In the genomic region with DNA sequence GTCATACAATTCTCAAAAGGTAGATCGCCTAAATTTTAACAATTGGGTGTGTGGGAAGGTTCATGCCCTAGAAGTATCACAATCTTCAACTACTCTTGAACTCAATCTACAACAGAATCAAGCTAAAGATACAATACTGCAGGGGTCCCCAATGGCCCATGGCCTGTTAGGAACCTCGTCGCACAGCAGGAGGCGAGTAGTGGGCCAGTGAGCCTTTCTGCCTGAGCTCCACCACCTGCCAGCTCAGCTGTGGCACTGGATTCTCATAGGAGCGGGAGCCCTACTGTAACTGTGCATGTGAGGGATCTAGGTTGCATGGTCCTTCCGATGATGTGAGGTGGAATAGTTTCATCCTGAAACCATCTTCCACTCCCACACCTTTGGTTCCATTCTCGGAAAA, we compare ENCODE assay signal across 18 cellular contexts.
DNase-seq lines count a peak whose midpoint lies in the region; ATAC-seq, FAIRE-seq and TF ChIP-seq lines count a peak whose summit lies in the region.
"Had no signal": no experiment of that assay in that cellular context is flagged by ENCODE, and none has a peak within 500 bp of the region (broad histone marks: within the 10 kb centered on the region; RNA-seq: fewer than 3 reads in every experiment).

No MANE protein-coding gene starts in this region.

- no peak; a peak in 1 of 3 replicates for TF ChIP-seq EP300 in H1 (IDR thresholded peaks at IDR 0.05; ENCODE audit: borderline replicate concordance in 1 of 2, low read depth in 2 of 2, low read length in 2 of 2)

- intact Hi-C loops in OCI-LY7 (cut with micrococcal nuclease; ENCODE audit: unreplicated experiment) = no loop called here

- no peak overlapping the region for H2BK20ac ChIP-seq in H1 (ENCODE audit: low read length)

- H3K27ac ChIP-seq in GM23338 (ENCODE audit: low read depth) (no peak overlapping the region), H1 (ENCODE audit: low read depth, low read length) (no peak overlapping the region), iPS DF 6.9 (ENCODE audit: low read length) (no peak overlapping the region), SJCRH30 (no peak overlapping the region), OCI-LY7 (ENCODE audit: low read depth, low read length, poor library complexity, severe bottlenecking) (no peak overlapping the region)
- H3K27ac ChIP-seq: BLaER1 had no signal

- ATAC-seq in GM23338 (peak; percentile 95), GM18907 (IDR thresholded peaks at IDR 0.05; ENCODE audit: unreplicated experiment) (no peak)

- no peak overlapping the region for H3K4me3 ChIP-seq in GM23338
- no peak overlapping the region for H3K4me3 ChIP-seq in H1 (ENCODE audit: extremely low read depth in 1 of 4, insufficient read depth in 2 of 4, low read depth in 3 of 4, low read length in 4 of 4)
- H3K4me3 ChIP-seq in iPS DF 6.9 (ENCODE audit: low read length) = no peak overlapping the region
- H3K4me3 ChIP-seq in SJCRH30 = no peak overlapping the region
- no peak overlapping the region for H3K4me3 ChIP-seq in OCI-LY7 (ENCODE audit: low read depth, low read length, poor library complexity, severe bottlenecking)
- H3K4me3 ChIP-seq: BLaER1, HAP-1 had no signal

- no peak overlapping the region for H2BK15ac ChIP-seq in H1 (ENCODE audit: low read length)

- no peak overlapping the region for H3K4ac ChIP-seq in H1 (replicated peaks; ENCODE audit: insufficient read length, low read depth, low read length)

- H2AK5ac ChIP-seq in H1 (ENCODE audit: low read depth, low read length) = no peak overlapping the region

- H3K4me1 ChIP-seq in GM23338 (ENCODE audit: insufficient read depth) (no peaks in the 10 kb centered on the region), H1 (replicated peaks in 1 of 4; ENCODE audit: control insufficient read depth in 3 of 4, insufficient read depth in 4 of 4, low read length in 3 of 4) (no peaks in the 10 kb centered on the region), iPS DF 6.9 (ENCODE audit: control insufficient read depth, insufficient read depth, low read length) (no peaks in the 10 kb centered on the region), SJCRH30 (no peaks in the 10 kb centered on the region), OCI-LY7 (ENCODE audit: insufficient read depth, low read length, poor library complexity, severe bottlenecking) (peaks cover 15% of the 10 kb centered on the region)
- H3K4me1 ChIP-seq: Caco-2, HAP-1 had no signal

- H3K23ac ChIP-seq in H1 (ENCODE audit: insufficient read length) = no peak overlapping the region

- no peak for TF ChIP-seq POLR2A in H1 (IDR thresholded peaks at IDR 0.05; ENCODE audit: control extremely low read depth in 1 of 2, low read depth in 2 of 2, low read length in 2 of 2)

- H3K4me2 ChIP-seq in GM23338 (no peak overlapping the region), H1 (ENCODE audit: insufficient read depth in 1 of 2, low read depth in 2 of 2, low read length in 2 of 2) (no peak overlapping the region), OCI-LY7 (ENCODE audit: low read length) (no peak overlapping the region)
- H3K4me2 ChIP-seq: BLaER1 had no signal

- no peak overlapping the region for H2BK5ac ChIP-seq in H1 (ENCODE audit: low read depth, low read length)

- H3F3A ChIP-seq in GM23338 (replicated peaks; ENCODE audit: low read depth) = no peaks in the 10 kb centered on the region

- WGBS in H1 (ENCODE audit: extremely low coverage in 1 of 2, insufficient coverage in 1 of 2, insufficient read length in 1 of 2, insufficient replicate concordance in 2 of 2, low coverage in 1 of 2, low lambda C conversion rate in 2 of 2, missing lambda C conversion rate in 1 of 2), 2 experiments = 68% methylated on average over 7 of the region's 7 CpGs; no CpG with 5 or more reads in 1 of the 2 experiments
- WGBS in iPS DF 6.9 (ENCODE audit: insufficient coverage, insufficient read length) = no CpG with 5 or more reads among the region's 7 CpGs

- TF ChIP-seq RAD21 in H1 (IDR thresholded peaks at IDR 0.05 in 1 of 2, conservative IDR thresholded peaks at IDR 0.05 in 1 of 2; ENCODE audit: low read depth in 2 of 2, low read length in 2 of 2) = peak; percentile 23 to 30; a peak in 2 of 4 replicates

- no peak overlapping the region for H3K14ac ChIP-seq in H1 (ENCODE audit: insufficient read length)

- CTCF ChIA-PET in H1 (lab: Charles Lee; ENCODE audit: partially characterized antibody) = interaction anchor here (1.0 to 1.1 kb wide), 2 partner anchors 28 to 136 kb away, joined by 3 to 5 read pairs; no protein-coding TSS in a partner anchor
- CTCF ChIA-PET in OCI-LY7 (lab: Charles Lee; ENCODE audit: unreplicated experiment) = no interaction called here

- H4K20me1 ChIP-seq in GM23338 (replicated peaks; ENCODE audit: insufficient read depth) = peaks cover 4% of the 10 kb centered on the region; the same call in 1 of the 2 replicates
- peaks cover 0 to 3% of the 10 kb centered on the region in 2 experiments for H4K20me1 ChIP-seq in H1 (replicated peaks in 1 of 2; ENCODE audit: control insufficient read depth in 1 of 2, insufficient read depth in 2 of 2, low read length in 2 of 2)
- H4K20me1 ChIP-seq in OCI-LY7 (ENCODE audit: insufficient read depth, low read length) = no peaks in the 10 kb centered on the region

- no peak overlapping the region for H2BK12ac ChIP-seq in H1 (ENCODE audit: low read depth, low read length)

- H3K36me3 ChIP-seq in GM23338 (ENCODE audit: insufficient read depth) (no peaks in the 10 kb centered on the region), H1 (ENCODE audit: control insufficient read depth in 2 of 4, insufficient read depth in 4 of 4, low read length in 3 of 4) (no peaks in the 10 kb centered on the region), iPS DF 6.9 (ENCODE audit: control insufficient read depth, insufficient read depth, low read length) (no peaks in the 10 kb centered on the region), SJCRH30 (no peaks in the 10 kb centered on the region), OCI-LY7 (ENCODE audit: insufficient read depth, low read length) (0 out of 2 replicates have a peak, but pooled peaks cover 4% of the 10 kb centered on the region)
- H3K36me3 ChIP-seq: HAP-1 had no signal

- H3K36me3 Mint-ChIP-seq in GM23338 (ENCODE audit: low read depth) = no peaks in the 10 kb centered on the region

- no peak overlapping the region for H3K18ac ChIP-seq in H1 (ENCODE audit: extremely low read depth, low read length)

- FAIRE-seq in H1 (lab: Jason Lieb, UNC) = no peak
- FAIRE-seq: GM12892, GM19239 had no signal

- POLR2A ChIA-PET in H1 (lab: Charles Lee; ENCODE audit: partially characterized antibody) = no interaction called here
- POLR2A ChIA-PET in OCI-LY7 (lab: Charles Lee) = interaction anchor here (0.5 to 1.0 kb wide), 6 partner anchors 9 to 383 kb away, joined by 3 read pairs; no protein-coding TSS in a partner anchor

- H3K79me2 ChIP-seq in GM23338 (replicated peaks; ENCODE audit: insufficient read depth) = no peaks in the 10 kb centered on the region
- H3K79me2 ChIP-seq in H1 (ENCODE audit: control insufficient read depth in 1 of 2, insufficient read depth in 2 of 2, low read length in 2 of 2) = no peaks in the 10 kb centered on the region
- H3K79me2 ChIP-seq in OCI-LY7 (ENCODE audit: insufficient read depth, low read depth, low read length) = no peaks in the 10 kb centered on the region

- H4K91ac ChIP-seq in H1 (replicated peaks; ENCODE audit: insufficient read length, low read length) = no peak overlapping the region

- no peaks in the 10 kb centered on the region for H3K9me3 Mint-ChIP-seq in GM23338

- H2AFZ ChIP-seq in GM23338 (no peak overlapping the region), H1 (ENCODE audit: low read length) (no peak overlapping the region), OCI-LY7 (ENCODE audit: low read length) (no peak overlapping the region)

- H3K56ac ChIP-seq in H1 (replicated peaks; ENCODE audit: insufficient read length, low read depth, low read length) = no peak overlapping the region

- no peak overlapping the region for H3K4me3 Mint-ChIP-seq in GM23338
- H3K4me3 Mint-ChIP-seq: CD8-positive, alpha-beta memory T cell; IgD-negative memory B cell had no signal

- no peak for TF ChIP-seq CTCF in GM23338 (conservative IDR thresholded peaks at IDR 0.05; ENCODE audit: low read depth in 2 of 2)
- no peak for TF ChIP-seq CTCF in H1 (IDR thresholded peaks at IDR 0.05; ENCODE audit: control extremely low read depth in 1 of 3, insufficient read depth in 1 of 3, low read depth in 1 of 3, low read length in 3 of 3)
- TF ChIP-seq CTCF in OCI-LY7 (conservative IDR thresholded peaks at IDR 0.05; ENCODE audit: low read length) = no peak

- no peak overlapping the region for H2BK120ac ChIP-seq in H1 (replicated peaks; ENCODE audit: low read depth, low read length)

- peaks cover 9% of the 10 kb centered on the region; the same call in 2 of the 3 replicates for H3K4me1 Mint-ChIP-seq in GM23338

- H4K8ac ChIP-seq in H1 (ENCODE audit: extremely low read depth, insufficient read depth, low read length) = no peak overlapping the region

- H3K9me2 ChIP-seq in GM23338 (ENCODE audit: insufficient read depth) (no peaks in the 10 kb centered on the region), OCI-LY7 (ENCODE audit: insufficient read depth, low read length) (no peaks in the 10 kb centered on the region; the same call in 1 of the 2 replicates)

- H3K27ac Mint-ChIP-seq in GM23338 = no peak overlapping the region
- H3K27ac Mint-ChIP-seq: IgD-negative memory B cell had no signal

- H3K9me3 ChIP-seq in H1 (ENCODE audit: insufficient read depth in 2 of 2, low read depth in 1 of 2, low read length in 1 of 2) = no peaks in the 10 kb centered on the region
- H3K9me3 ChIP-seq in iPS DF 6.9 (ENCODE audit: control insufficient read depth, insufficient read depth, low read length) = no peaks in the 10 kb centered on the region
- no peaks in the 10 kb centered on the region for H3K9me3 ChIP-seq in SJCRH30 (replicated peaks)
- no peaks in the 10 kb centered on the region for H3K9me3 ChIP-seq in OCI-LY7 (ENCODE audit: low read length)
- H3K9me3 ChIP-seq: BLaER1, Caco-2, HAP-1 had no signal

- H3K27me3 ChIP-seq in GM23338 (ENCODE audit: insufficient read depth) = peaks cover 29% of the 10 kb centered on the region
- peaks cover 0 to 7% (median 5%) of the 10 kb centered on the region in 4 experiments; a peak in 4 of 7 replicates for H3K27me3 ChIP-seq in H1 (replicated peaks in 1 of 4; ENCODE audit: control insufficient read depth in 3 of 4, extremely low read depth in 1 of 4, insufficient read depth in 3 of 4, low read length in 3 of 4)
- H3K27me3 ChIP-seq in iPS DF 6.9 (ENCODE audit: control insufficient read depth, insufficient read depth, low read length) = peaks cover 4% of the 10 kb centered on the region; the same call in 1 of the 2 replicates
- no peaks in the 10 kb centered on the region for H3K27me3 ChIP-seq in SJCRH30
- H3K27me3 ChIP-seq: BLaER1 had no signal

- DNase-seq in GM23338 (ENCODE audit: low spot score) (peak; percentile 68), NCI-H2171 (lab: John Stamatoyannopoulos, UW) (peak; percentile 34), H1 (ENCODE audit: low read depth in 1 of 2, low spot score in 2 of 2) (peak in 1 of 2 experiments; percentile 71), iPS DF 6.9 (ENCODE audit: low read depth, low spot score) (peak; percentile 18), SJCRH30 (no peak), OCI-LY7 (ENCODE audit: low spot score) (no peak)
- DNase-seq: 8988T; AML-193; Caco-2; CD8-positive, alpha-beta memory T cell; DND-41; GDM1 had no signal

- BruUV-seq in OCI-LY7 (replicated peaks; lab: Mats Ljungman, UMichigan) = no TSS peak

- H3K27me3 Mint-ChIP-seq in GM23338 (ENCODE audit: insufficient read depth, low read depth, poor library complexity) = peaks cover 6% of the 10 kb centered on the region
- H3K27me3 Mint-ChIP-seq: CD8-positive, alpha-beta memory T cell; IgD-negative memory B cell had no signal

- no peak overlapping the region for H4K5ac ChIP-seq in H1 (ENCODE audit: insufficient read length, low read depth, low read length)

- H3K79me1 ChIP-seq in H1 (ENCODE audit: low read depth, low read length) = no peaks in the 10 kb centered on the region; the same call in 1 of the 2 replicates

- no peaks in the 10 kb centered on the region; the same call in 1 of the 2 replicates for H3K23me2 ChIP-seq in H1 (ENCODE audit: low read depth, low read length)

- H3K9ac ChIP-seq in H1 (replicated peaks in 1 of 4; ENCODE audit: extremely low read depth in 1 of 4, low read depth in 3 of 4, low read length in 3 of 4) = no peak overlapping the region
- H3K9ac ChIP-seq: BLaER1 had no signal

Comparison
In these comparisons a context has a peak if more than half of its experiments do, and no peak if none do; other contexts are left out.
1. DNase-seq: peak in GM23338 (single experiment), NCI-H2171 (single experiment) and iPS DF 6.9 (single experiment); none in SJCRH30 (0 of 2) and OCI-LY7 (single experiment).